Comparison of ENCODE assay signal across 1 cellular context in genomic region chr5:171851251-171851650, GRCh38.
TF ChIP-seq lines count a peak whose summit lies in the region.

No MANE protein-coding gene starts in this region.

TF ChIP-seq in K562, 482 proteins besides CTCF, POLR2A, EP300 and RAD21 (continued from another document):
- TF ChIP-seq ZBTB40 (IDR thresholded peaks at IDR 0.05) (no peak), ZBTB40 (CRISPR knock-in tag; IDR thresholded peaks at IDR 0.05) (no peak), ZNF239 (CRISPR knock-in tag; IDR thresholded peaks at IDR 0.05) (peak; percentile 51; the same call in 1 of the 2 replicates), E4F1 (CRISPR knock-in tag; IDR thresholded peaks at IDR 0.05; ENCODE audit: borderline replicate concordance) (no peak)
TF ChIP-seq in K562: peak in this region for 1.
